In the genomic region with DNA sequence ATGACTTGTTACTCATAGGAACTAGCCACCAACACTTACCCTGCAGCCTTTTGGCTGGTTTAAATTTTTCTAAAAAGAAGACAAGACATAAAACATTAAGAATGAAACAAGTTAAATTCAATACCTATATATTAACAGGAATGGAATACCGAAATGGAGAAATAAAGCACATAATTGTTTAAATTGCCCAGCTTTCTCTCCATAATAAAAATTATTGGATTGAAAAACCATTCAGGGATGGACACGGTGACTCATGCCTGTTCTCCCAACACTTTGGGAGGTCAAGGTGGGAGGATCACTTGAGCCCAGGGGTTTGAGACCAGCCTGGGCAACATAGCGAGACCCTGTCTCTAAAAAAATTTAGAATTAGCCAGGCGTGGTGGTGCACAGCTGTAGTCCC, we compare ENCODE assay signal across 14 cellular contexts.
"Had no signal": no experiment of that assay in that cellular context is flagged by ENCODE, and none has a peak within 500 bp of the region (broad histone marks: within the 10 kb centered on the region; RNA-seq: fewer than 3 reads in every experiment).

No MANE protein-coding gene starts in this region.

- H3K4me1 ChIP-seq: lower lobe of right lung, spleen, testis, upper lobe of left lung had no signal

- H3K27me3 ChIP-seq: ovary, spleen, testis, tibial nerve, upper lobe of left lung had no signal

- H3K36me3 ChIP-seq: lower lobe of right lung, ovary, spleen, tibial nerve, upper lobe of left lung had no signal

- H3K9me3 ChIP-seq: lower lobe of right lung, ovary, spleen, testis, tibial nerve, upper lobe of left lung had no signal

- H3K36me3 Mint-ChIP-seq: natural killer cell; stimulated activated memory B cell treated with anti-CD40 and anti-IgM and Interleukin-4, amounts not matched to agents 10 μg/mL and 1 μg/mL and 100 μg/mL, for 72 hours had no signal

- H3K4me3 ChIP-seq: lower lobe of right lung, ovary, spleen, testis, tibial nerve, upper lobe of left lung had no signal

- ATAC-seq: left ventricle myocardium superior; lower lobe of right lung; natural killer cell; stimulated activated memory B cell treated with anti-CD40 and anti-IgM and Interleukin-4, amounts not matched to agents 10 μg/mL and 1 μg/mL and 100 μg/mL, for 72 hours; stimulated activated naive CD8-positive, alpha-beta T cell treated with anti-CD3 and anti-CD28 coated beads, Interleukin-15, Interleukin-2, amounts not matched to agents 100 U/mL and 50 U/mL, for 24 hours had no signal

- H3K27ac Mint-ChIP-seq: natural killer cell; stimulated activated memory B cell treated with anti-CD40 and anti-IgM and Interleukin-4, amounts not matched to agents 10 μg/mL and 1 μg/mL and 100 μg/mL, for 72 hours had no signal

- DNase-seq: cortex of kidney; left ventricle myocardium superior; lower lobe of right lung; natural killer cell; occipital lobe; ovary; spleen; stimulated activated CD4-positive, alpha-beta T cell treated with anti-CD3 and anti-CD28 coated beads, Interleukin-4, amount 100 ng/mL, for 4 hours; stimulated activated naive CD8-positive, alpha-beta T cell treated with anti-CD3 and anti-CD28 coated beads, Interleukin-15, Interleukin-2, amounts not matched to agents 100 U/mL and 50 U/mL, for 24 hours; substantia nigra; upper lobe of left lung had no signal

- H3K27ac ChIP-seq: lower lobe of right lung, ovary, spleen, upper lobe of left lung had no signal

- H3K4me1 Mint-ChIP-seq: natural killer cell had no signal

- H3K27me3 Mint-ChIP-seq: stimulated activated memory B cell treated with anti-CD40 and anti-IgM and Interleukin-4, amounts not matched to agents 10 μg/mL and 1 μg/mL and 100 μg/mL, for 72 hours had no signal

- H3K9me3 Mint-ChIP-seq: natural killer cell; stimulated activated memory B cell treated with anti-CD40 and anti-IgM and Interleukin-4, amounts not matched to agents 10 μg/mL and 1 μg/mL and 100 μg/mL, for 72 hours had no signal

- H3K4me3 Mint-ChIP-seq: natural killer cell; stimulated activated memory B cell treated with anti-CD40 and anti-IgM and Interleukin-4, amounts not matched to agents 10 μg/mL and 1 μg/mL and 100 μg/mL, for 72 hours had no signal
